In genomic region chr22:44918925-44919392, GRCh38 we compare ENCODE assay signal across 28 cellular contexts.
"Had no signal": no experiment of that assay in that cellular context is flagged by ENCODE, and none has a peak within 500 bp of the region (broad histone marks: within the 10 kb centered on the region; RNA-seq: fewer than 3 reads in every experiment).

No MANE protein-coding gene starts in this region.

- H3K4me1 ChIP-seq: adrenal gland, body of pancreas, esophagus muscularis mucosa, left lung, pancreas, prostate gland, suprapubic skin, tibial artery had no signal

- H3K4me3 Mint-ChIP-seq: activated CD4-positive, alpha-beta T cell treated with anti-CD3 and anti-CD28 coated beads for 36 hours; activated CD8-positive, alpha-beta memory T cell treated with anti-CD3 and anti-CD28 coated beads, Interleukin-2, amount 10 ng/mL, durations not matched to agents 7 days and 5 days; activated CD8-positive, alpha-beta T cell treated with anti-CD3 and anti-CD28 coated beads, Interleukin-2, amount 10 ng/mL, durations not matched to agents 7 days and 5 days; activated naive CD4-positive, alpha-beta T cell treated with anti-CD3 and anti-CD28 coated beads for 36 hours; activated naive CD8-positive, alpha-beta T cell treated with anti-CD3 and anti-CD28 coated beads for 36 hours; dendritic cell treated with granulocyte-macrophage colony-stimulating factor and Interleukin-4, amounts not matched to agents 40 ng/mL and 50 ng/mL, for 4 days; natural killer cell treated with Interleukin-12 subunit alpha and Interleukin-12 subunit beta and Interleukin-15 and Interleukin-18, amount 100 ng/mL, for 72 hours; T-cell had no signal

- H3K36me3 Mint-ChIP-seq: activated CD8-positive, alpha-beta memory T cell treated with anti-CD3 and anti-CD28 coated beads, Interleukin-2, amount 10 ng/mL, durations not matched to agents 7 days and 5 days; activated naive CD8-positive, alpha-beta T cell treated with anti-CD3 and anti-CD28 coated beads for 36 hours; natural killer cell treated with Interleukin-12 subunit alpha and Interleukin-12 subunit beta and Interleukin-15 and Interleukin-18, amount 100 ng/mL, for 72 hours; T-cell had no signal

- H3K27me3 Mint-ChIP-seq: activated CD4-positive, alpha-beta T cell treated with anti-CD3 and anti-CD28 coated beads for 36 hours; activated naive CD8-positive, alpha-beta T cell treated with anti-CD3 and anti-CD28 coated beads for 36 hours had no signal

- H3K4me2 ChIP-seq: smooth muscle cell had no signal

- H3K9me3 ChIP-seq: adrenal gland, body of pancreas, left lung, pancreas, prostate gland, suprapubic skin had no signal

- H3K27ac ChIP-seq: adrenal gland, body of pancreas, esophagus muscularis mucosa, left lung, pancreas, prostate gland, suprapubic skin, tibial artery had no signal

- DNase-seq: activated CD4-positive, alpha-beta T cell treated with anti-CD3 and anti-CD28 coated beads for 36 hours; activated CD4-positive, CD25-positive, alpha-beta regulatory T cell; activated CD8-positive, alpha-beta memory T cell treated with anti-CD3 and anti-CD28 coated beads, Interleukin-2, amount 10 ng/mL, durations not matched to agents 7 days and 5 days; activated CD8-positive, alpha-beta T cell treated with anti-CD3 and anti-CD28 coated beads, Interleukin-2, amount 10 ng/mL, durations not matched to agents 7 days and 5 days; activated naive CD4-positive, alpha-beta T cell treated with anti-CD3 and anti-CD28 coated beads for 36 hours; activated naive CD8-positive, alpha-beta T cell treated with anti-CD3 and anti-CD28 coated beads for 36 hours; activated T-cell treated with anti-CD3 and anti-CD28 coated beads, Interleukin-2, amount 50 U/mL, for 48 hours; body of pancreas; caudate nucleus; foreskin melanocyte; mesendoderm; nucleus accumbens; retina; stimulated activated CD4-positive, alpha-beta T cell treated with anti-CD3 and anti-CD28 coated beads, Interleukin-15, amount 100 ng/mL, for 24 hours; stimulated activated CD4-positive, alpha-beta T cell treated with anti-CD3 and anti-CD28 coated beads, Interleukin-2, amount 100 ng/mL, for 24 hours; stimulated activated naive CD4-positive, alpha-beta T cell; T-cell had no signal

- H3K9me3 Mint-ChIP-seq: activated naive CD4-positive, alpha-beta T cell treated with anti-CD3 and anti-CD28 coated beads for 36 hours; activated naive CD8-positive, alpha-beta T cell treated with anti-CD3 and anti-CD28 coated beads for 36 hours; dendritic cell treated with granulocyte-macrophage colony-stimulating factor and Interleukin-4, amounts not matched to agents 40 ng/mL and 50 ng/mL, for 4 days; natural killer cell treated with Interleukin-12 subunit alpha and Interleukin-12 subunit beta and Interleukin-15 and Interleukin-18, amount 100 ng/mL, for 72 hours; T-cell had no signal

- H3K4me1 Mint-ChIP-seq: activated CD4-positive, alpha-beta T cell treated with anti-CD3 and anti-CD28 coated beads for 36 hours; activated CD8-positive, alpha-beta memory T cell treated with anti-CD3 and anti-CD28 coated beads, Interleukin-2, amount 10 ng/mL, durations not matched to agents 7 days and 5 days; activated naive CD8-positive, alpha-beta T cell treated with anti-CD3 and anti-CD28 coated beads for 36 hours; T-cell had no signal

- H3K4me3 ChIP-seq: adrenal gland, body of pancreas, esophagus muscularis mucosa, left lung, lung, pancreas, prostate gland, smooth muscle cell, suprapubic skin, tibial artery had no signal

- H3K27ac Mint-ChIP-seq: activated CD4-positive, alpha-beta T cell treated with anti-CD3 and anti-CD28 coated beads for 36 hours; activated CD8-positive, alpha-beta memory T cell treated with anti-CD3 and anti-CD28 coated beads, Interleukin-2, amount 10 ng/mL, durations not matched to agents 7 days and 5 days; activated CD8-positive, alpha-beta T cell treated with anti-CD3 and anti-CD28 coated beads, Interleukin-2, amount 10 ng/mL, durations not matched to agents 7 days and 5 days; activated naive CD4-positive, alpha-beta T cell treated with anti-CD3 and anti-CD28 coated beads for 36 hours; activated naive CD8-positive, alpha-beta T cell treated with anti-CD3 and anti-CD28 coated beads for 36 hours; dendritic cell treated with granulocyte-macrophage colony-stimulating factor and Interleukin-4, amounts not matched to agents 40 ng/mL and 50 ng/mL, for 4 days; natural killer cell treated with Interleukin-12 subunit alpha and Interleukin-12 subunit beta and Interleukin-15 and Interleukin-18, amount 100 ng/mL, for 72 hours; T-cell had no signal

- ATAC-seq: activated CD4-positive, alpha-beta T cell treated with anti-CD3 and anti-CD28 coated beads for 36 hours; activated CD8-positive, alpha-beta memory T cell treated with anti-CD3 and anti-CD28 coated beads, Interleukin-2, amount 10 ng/mL, durations not matched to agents 7 days and 5 days; activated CD8-positive, alpha-beta T cell treated with anti-CD3 and anti-CD28 coated beads, Interleukin-2, amount 10 ng/mL, durations not matched to agents 7 days and 5 days; body of pancreas; left lung; pancreas; T-cell had no signal

- H3K36me3 ChIP-seq: adrenal gland, esophagus muscularis mucosa, left lung, pancreas, prostate gland, suprapubic skin, tibial artery had no signal

- H3K27me3 ChIP-seq: adrenal gland, body of pancreas, esophagus muscularis mucosa, pancreas had no signal
